1 cellular context compared by ENCODE assay signal in the genomic region with DNA sequence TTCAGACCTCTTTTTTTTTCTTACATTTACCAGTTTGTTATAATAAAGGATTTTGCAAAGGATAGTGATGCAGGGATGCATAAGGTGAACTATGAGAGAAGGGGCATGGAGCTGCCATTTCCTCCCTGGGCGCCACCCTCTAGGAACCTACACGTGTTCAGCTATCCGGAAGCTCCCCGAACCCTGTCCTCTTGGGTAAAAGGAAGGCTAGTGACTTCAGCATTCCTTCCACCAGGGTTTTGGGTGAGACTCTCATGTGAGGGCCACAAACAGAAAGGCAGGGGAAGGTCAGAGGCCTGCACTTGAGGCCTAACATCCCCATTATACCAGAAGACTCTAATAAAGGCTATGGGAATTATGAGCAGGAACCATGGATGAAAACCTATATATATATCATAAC.
TF ChIP-seq lines count a peak whose summit lies in the region.

No MANE protein-coding gene starts in this region.

TF ChIP-seq in GM23338, 12 proteins besides CTCF, POLR2A, EP300 and RAD21 (continued from another document):
- TF ChIP-seq, protein P1, sequence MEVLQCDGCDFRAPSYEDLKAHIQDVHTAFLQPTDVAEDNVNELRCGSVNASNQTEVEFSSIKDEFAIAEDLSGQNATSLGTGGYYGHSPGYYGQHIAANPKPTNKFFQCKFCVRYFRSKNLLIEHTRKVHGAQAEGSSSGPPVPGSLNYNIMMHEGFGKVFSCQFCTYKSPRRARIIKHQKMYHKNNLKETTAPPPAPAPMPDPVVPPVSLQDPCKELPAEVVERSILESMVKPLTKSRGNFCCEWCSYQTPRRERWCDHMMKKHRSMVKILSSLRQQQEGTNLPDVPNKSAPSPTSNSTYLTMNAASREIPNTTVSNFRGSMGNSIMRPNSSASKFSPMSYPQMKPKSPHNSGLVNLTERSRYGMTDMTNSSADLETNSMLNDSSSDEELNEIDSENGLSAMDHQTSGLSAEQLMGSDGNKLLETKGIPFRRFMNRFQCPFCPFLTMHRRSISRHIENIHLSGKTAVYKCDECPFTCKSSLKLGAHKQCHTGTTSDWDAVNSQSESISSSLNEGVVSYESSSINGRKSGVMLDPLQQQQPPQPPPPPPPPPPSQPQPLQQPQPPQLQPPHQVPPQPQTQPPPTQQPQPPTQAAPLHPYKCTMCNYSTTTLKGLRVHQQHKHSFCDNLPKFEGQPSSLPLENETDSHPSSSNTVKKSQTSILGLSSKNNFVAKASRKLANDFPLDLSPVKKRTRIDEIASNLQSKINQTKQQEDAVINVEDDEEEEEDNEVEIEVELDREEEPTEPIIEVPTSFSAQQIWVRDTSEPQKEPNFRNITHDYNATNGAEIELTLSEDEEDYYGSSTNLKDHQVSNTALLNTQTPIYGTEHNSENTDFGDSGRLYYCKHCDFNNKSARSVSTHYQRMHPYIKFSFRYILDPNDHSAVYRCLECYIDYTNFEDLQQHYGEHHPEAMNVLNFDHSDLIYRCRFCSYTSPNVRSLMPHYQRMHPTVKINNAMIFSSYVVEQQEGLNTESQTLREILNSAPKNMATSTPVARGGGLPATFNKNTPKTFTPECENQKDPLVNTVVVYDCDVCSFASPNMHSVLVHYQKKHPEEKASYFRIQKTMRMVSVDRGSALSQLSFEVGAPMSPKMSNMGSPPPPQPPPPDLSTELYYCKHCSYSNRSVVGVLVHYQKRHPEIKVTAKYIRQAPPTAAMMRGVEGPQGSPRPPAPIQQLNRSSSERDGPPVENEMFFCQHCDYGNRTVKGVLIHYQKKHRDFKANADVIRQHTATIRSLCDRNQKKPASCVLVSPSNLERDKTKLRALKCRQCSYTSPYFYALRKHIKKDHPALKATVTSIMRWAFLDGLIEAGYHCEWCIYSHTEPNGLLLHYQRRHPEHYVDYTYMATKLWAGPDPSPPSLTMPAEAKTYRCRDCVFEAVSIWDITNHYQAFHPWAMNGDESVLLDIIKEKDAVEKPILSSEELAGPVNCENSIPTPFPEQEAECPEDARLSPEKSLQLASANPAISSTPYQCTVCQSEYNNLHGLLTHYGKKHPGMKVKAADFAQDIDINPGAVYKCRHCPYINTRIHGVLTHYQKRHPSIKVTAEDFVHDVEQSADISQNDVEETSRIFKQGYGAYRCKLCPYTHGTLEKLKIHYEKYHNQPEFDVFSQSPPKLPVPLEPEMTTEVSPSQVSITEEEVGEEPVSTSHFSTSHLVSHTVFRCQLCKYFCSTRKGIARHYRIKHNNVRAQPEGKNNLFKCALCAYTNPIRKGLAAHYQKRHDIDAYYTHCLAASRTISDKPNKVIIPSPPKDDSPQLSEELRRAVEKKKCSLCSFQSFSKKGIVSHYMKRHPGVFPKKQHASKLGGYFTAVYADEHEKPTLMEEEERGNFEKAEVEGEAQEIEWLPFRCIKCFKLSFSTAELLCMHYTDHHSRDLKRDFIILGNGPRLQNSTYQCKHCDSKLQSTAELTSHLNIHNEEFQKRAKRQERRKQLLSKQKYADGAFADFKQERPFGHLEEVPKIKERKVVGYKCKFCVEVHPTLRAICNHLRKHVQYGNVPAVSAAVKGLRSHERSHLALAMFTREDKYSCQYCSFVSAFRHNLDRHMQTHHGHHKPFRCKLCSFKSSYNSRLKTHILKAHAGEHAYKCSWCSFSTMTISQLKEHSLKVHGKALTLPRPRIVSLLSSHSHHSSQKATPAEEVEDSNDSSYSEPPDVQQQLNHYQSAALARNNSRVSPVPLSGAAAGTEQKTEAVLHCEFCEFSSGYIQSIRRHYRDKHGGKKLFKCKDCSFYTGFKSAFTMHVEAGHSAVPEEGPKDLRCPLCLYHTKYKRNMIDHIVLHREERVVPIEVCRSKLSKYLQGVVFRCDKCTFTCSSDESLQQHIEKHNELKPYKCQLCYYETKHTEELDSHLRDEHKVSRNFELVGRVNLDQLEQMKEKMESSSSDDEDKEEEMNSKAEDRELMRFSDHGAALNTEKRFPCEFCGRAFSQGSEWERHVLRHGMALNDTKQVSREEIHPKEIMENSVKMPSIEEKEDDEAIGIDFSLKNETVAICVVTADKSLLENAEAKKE (CRISPR knock-in tag; IDR thresholded peaks at IDR 0.05), result no peak
- no peak for TF ChIP-seq ZNF331 (CRISPR knock-in tag; IDR thresholded peaks at IDR 0.05; ENCODE audit: low read depth)
- TF ChIP-seq, protein P2, sequence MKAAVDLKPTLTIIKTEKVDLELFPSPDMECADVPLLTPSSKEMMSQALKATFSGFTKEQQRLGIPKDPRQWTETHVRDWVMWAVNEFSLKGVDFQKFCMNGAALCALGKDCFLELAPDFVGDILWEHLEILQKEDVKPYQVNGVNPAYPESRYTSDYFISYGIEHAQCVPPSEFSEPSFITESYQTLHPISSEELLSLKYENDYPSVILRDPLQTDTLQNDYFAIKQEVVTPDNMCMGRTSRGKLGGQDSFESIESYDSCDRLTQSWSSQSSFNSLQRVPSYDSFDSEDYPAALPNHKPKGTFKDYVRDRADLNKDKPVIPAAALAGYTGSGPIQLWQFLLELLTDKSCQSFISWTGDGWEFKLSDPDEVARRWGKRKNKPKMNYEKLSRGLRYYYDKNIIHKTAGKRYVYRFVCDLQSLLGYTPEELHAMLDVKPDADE (IDR thresholded peaks at IDR 0.05), result no peak
- no peak for TF ChIP-seq EZH2phosphoT487 (IDR thresholded peaks at IDR 0.05; ENCODE audit: unreplicated experiment)
- no peak for TF ChIP-seq REST (IDR thresholded peaks at IDR 0.05; ENCODE audit: unreplicated experiment)
- TF ChIP-seq NANOG (IDR thresholded peaks at IDR 0.05; ENCODE audit: borderline replicate concordance), result no peak
- TF ChIP-seq CREB1 (CRISPR knock-in tag; IDR thresholded peaks at IDR 0.05; ENCODE audit: low read depth), result no peak
- TF ChIP-seq POLR2AphosphoS5 (IDR thresholded peaks at IDR 0.05; ENCODE audit: low read depth), result no peak
TF ChIP-seq in GM23338: peak in this region for 0.
